ENCODE assay signal across 19 cellular contexts in the genomic region with DNA sequence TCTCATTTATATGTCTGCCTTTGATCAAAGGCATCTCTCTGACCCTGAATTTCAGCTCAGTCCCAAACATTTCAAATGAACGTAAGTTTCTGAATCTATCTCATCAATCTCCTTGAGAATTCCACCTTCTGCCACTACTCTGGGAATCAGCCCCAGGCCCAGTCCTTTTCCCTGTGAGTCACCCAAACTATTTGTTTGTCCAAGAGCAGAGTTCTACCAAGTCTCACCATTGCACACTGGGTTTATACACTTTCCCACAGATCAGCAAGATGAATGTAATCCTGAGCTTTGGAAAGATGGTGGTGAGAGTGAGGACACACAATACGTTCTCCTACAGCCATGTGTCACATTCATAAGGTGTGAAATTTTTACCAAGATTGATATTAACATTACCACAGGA.
DNase-seq lines count a peak whose midpoint lies in the region; ATAC-seq and TF ChIP-seq lines count a peak whose summit lies in the region.
"Had no signal": no experiment of that assay in that cellular context is flagged by ENCODE, and none has a peak within 500 bp of the region (broad histone marks: within the 10 kb centered on the region; RNA-seq: fewer than 3 reads in every experiment).

No MANE protein-coding gene starts in this region.

- H3K9me3 Mint-ChIP-seq in MCF 10A (ENCODE audit: unreplicated experiment) (no peaks in the 10 kb centered on the region), T-cell (peaks cover 3 to 12% (median 6%) of the 10 kb centered on the region in 3 donors)
- H3K9me3 Mint-ChIP-seq: H9 had no signal

- ATAC-seq in T-cell (replicated peaks in 1 of 4), result no peak
- ATAC-seq: A549, GM12878 had no signal

- TF ChIP-seq POLR2A in breast epithelium (IDR thresholded peaks at IDR 0.05), result no peak

- peaks cover 6% of the 10 kb centered on the region for H3K36me3 Mint-ChIP-seq in MCF 10A (ENCODE audit: insufficient read depth, unreplicated experiment)
- H3K36me3 Mint-ChIP-seq in T-cell, result no peaks in the 10 kb centered on the region
- H3K36me3 Mint-ChIP-seq: CD14-positive monocyte; CD4-positive, alpha-beta memory T cell had no signal

- H3K4me3 Mint-ChIP-seq in MCF 10A (ENCODE audit: unreplicated experiment) (no peak overlapping the region), T-cell (no peak overlapping the region)
- H3K4me3 Mint-ChIP-seq: CD14-positive monocyte; CD4-positive, alpha-beta memory T cell; H9 had no signal

- DNase-seq in MCF 10A (ENCODE audit: unreplicated experiment), result peak; percentile 18
- no peak for DNase-seq in breast epithelium (ENCODE audit: low spot score in 2 of 2)
- DNase-seq in T1000 (lab: John Stamatoyannopoulos, UW), result peak; percentile 7
- DNase-seq in islet precursor cell, result peak; percentile 84
- DNase-seq in NCI-H526 (lab: John Stamatoyannopoulos, UW), result no peak
- no peak for DNase-seq in foreskin melanocyte
- DNase-seq in AG08396 (ENCODE audit: low spot score), result no peak
- no peak for DNase-seq in T-cell
- DNase-seq: Calu3; CD4-positive, alpha-beta memory T cell; DMS79 treated with DMSO at 0.1 percent for 48 hours; EL; GOT3; H9 had no signal

- no peaks in the 10 kb centered on the region for H3K9me3 ChIP-seq in breast epithelium
- H3K9me3 ChIP-seq: A549, BLaER1 had no signal

- no TSS peak for BruUV-seq in MCF 10A (replicated peaks; lab: Mats Ljungman, UMichigan)

- no peak overlapping the region for H3K4me3 ChIP-seq in breast epithelium
- H3K4me3 ChIP-seq: A549, BLaER1, GM12878 had no signal

- H3K27ac ChIP-seq in breast epithelium, result no peak overlapping the region
- H3K27ac ChIP-seq: 22Rv1, A549, BLaER1 had no signal

- peaks cover 6% of the 10 kb centered on the region for H3K4me1 Mint-ChIP-seq in MCF 10A (ENCODE audit: insufficient read depth, unreplicated experiment)
- no peaks in the 10 kb centered on the region for H3K4me1 Mint-ChIP-seq in T-cell
- H3K4me1 Mint-ChIP-seq: CD14-positive monocyte; CD4-positive, alpha-beta memory T cell had no signal

- POLR2A ChIA-PET in MCF 10A (lab: Yijun Ruan, JAX) (no interaction called here), T-cell (lab: Charles Lee) (no interaction called here)

- no peak overlapping the region for H3K27ac Mint-ChIP-seq in MCF 10A (ENCODE audit: low read depth, unreplicated experiment)
- no peak overlapping the region for H3K27ac Mint-ChIP-seq in T-cell
- H3K27ac Mint-ChIP-seq: CD14-positive monocyte; CD4-positive, alpha-beta memory T cell; H9 had no signal

- intact Hi-C loops in MCF 10A (cut with micrococcal nuclease) (no loop called here), breast epithelium (cut with DNase I; ENCODE audit: low total_unique reads) (no loop called here)

- no peaks in the 10 kb centered on the region for H3K36me3 ChIP-seq in breast epithelium
- H3K36me3 ChIP-seq: BLaER1 had no signal

- TF ChIP-seq CTCF in MCF 10A (IDR thresholded peaks at IDR 0.05; ENCODE audit: unreplicated experiment), result no peak
- no peak for TF ChIP-seq CTCF in breast epithelium (IDR thresholded peaks at IDR 0.05)

- H3K4me1 ChIP-seq in breast epithelium, result no peaks in the 10 kb centered on the region
- H3K4me1 ChIP-seq: A549, BLaER1 had no signal

- peaks cover 19% of the 10 kb centered on the region for H3K27me3 Mint-ChIP-seq in MCF 10A (ENCODE audit: insufficient read depth, unreplicated experiment)
- H3K27me3 Mint-ChIP-seq in T-cell, result no peaks in the 10 kb centered on the region
- H3K27me3 Mint-ChIP-seq: CD4-positive, alpha-beta memory T cell had no signal

- CTCF ChIA-PET in MCF 10A (lab: Yijun Ruan, JAX), result interaction anchor here (0.6 kb wide), 1 partner anchor 89 kb away, joined by 3 read pairs; no protein-coding TSS in a partner anchor
- CTCF ChIA-PET in T-cell (lab: Charles Lee), result no interaction called here

- no peaks in the 10 kb centered on the region for H3K27me3 ChIP-seq in breast epithelium
- H3K27me3 ChIP-seq: BLaER1 had no signal

Comparison
In these comparisons a context has a peak if more than half of its experiments do, and no peak if none do; other contexts are left out.
1. DNase-seq: peak in MCF 10A (single experiment), T1000 (single experiment) and islet precursor cell (single experiment); none in breast epithelium (0 of 2), NCI-H526 (0 of 2), foreskin melanocyte (single experiment), AG08396 (single experiment) and T-cell (0 of 34).